Comparison of ENCODE assay signal across 8 cellular contexts in the genomic region with DNA sequence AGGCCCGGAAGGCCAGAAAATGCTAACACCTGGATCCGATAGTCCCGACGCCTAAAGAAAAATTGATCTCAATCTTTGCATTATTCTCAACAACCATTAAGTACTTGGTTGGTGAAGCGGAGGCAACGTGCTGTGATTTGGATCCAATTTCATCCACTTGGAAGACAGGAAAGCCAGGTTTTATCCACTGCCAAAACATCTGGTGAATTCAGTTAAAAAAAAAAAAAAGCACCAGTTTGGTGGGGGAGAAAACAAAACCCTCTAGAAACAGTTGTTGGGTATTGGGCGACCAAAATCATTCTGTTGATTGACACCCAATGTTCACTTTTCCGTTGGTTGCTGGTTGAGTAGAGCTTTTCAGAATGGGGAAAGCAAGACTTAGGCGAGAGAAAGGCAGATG. TPM values are rescaled to one million over a fixed set of nuclear protein-coding genes. Genes with fewer than 3 reads are reported as not detected.
A peak's percentile ranks its signal among the peaks of the same experiment; 100 is the strongest.
DNase-seq lines count a peak whose midpoint lies in the region; ATAC-seq and TF ChIP-seq lines count a peak whose summit lies in the region.

No MANE protein-coding gene starts in this region.

- ATAC-seq in activated B cell treated with CpG ODN at 0.5 μM for 24 hours (ENCODE audit: low read depth) = no peak
- ATAC-seq in GM18909 (IDR thresholded peaks at IDR 0.05; ENCODE audit: poor library complexity, unreplicated experiment) = no peak

- H3K36me3 Mint-ChIP-seq in activated CD4-positive, alpha-beta T cell treated with anti-CD3 and anti-CD28 coated beads, Interleukin-2, amount 10 ng/mL, durations not matched to agents 24 days and 14 days (ENCODE audit: low read depth) = peaks cover 2% of the 10 kb centered on the region
- no peaks in the 10 kb centered on the region for H3K36me3 Mint-ChIP-seq in activated B cell treated with CpG ODN at 0.5 μM for 24 hours (ENCODE audit: low read depth)

- TF ChIP-seq CTCF in activated B cell treated with CpG ODN at 0.5 μM for 24 hours (IDR thresholded peaks at IDR 0.05) (no peak), left ventricle myocardium inferior (IDR thresholded peaks at IDR 0.05; ENCODE audit: borderline replicate concordance) (no peak)

- peak overlapping the region; percentile 73 for H3K4me3 Mint-ChIP-seq in activated CD4-positive, alpha-beta T cell treated with anti-CD3 and anti-CD28 coated beads, Interleukin-2, amount 10 ng/mL, durations not matched to agents 24 days and 14 days
- peak overlapping the region; percentile 64 for H3K4me3 Mint-ChIP-seq in activated B cell treated with CpG ODN at 0.5 μM for 24 hours

- H3K27me3 ChIP-seq in left ventricle myocardium inferior (ENCODE audit: low read depth) = peaks cover 6% of the 10 kb centered on the region

- no peaks in the 10 kb centered on the region for H3K9me3 ChIP-seq in left ventricle myocardium inferior (replicated peaks)

- peaks cover 42% of the 10 kb centered on the region for H3K4me1 Mint-ChIP-seq in activated CD4-positive, alpha-beta T cell treated with anti-CD3 and anti-CD28 coated beads, Interleukin-2, amount 10 ng/mL, durations not matched to agents 24 days and 14 days
- H3K4me1 Mint-ChIP-seq in activated B cell treated with CpG ODN at 0.5 μM for 24 hours = peaks cover 26% of the 10 kb centered on the region

- H3K4me3 ChIP-seq in left ventricle myocardium inferior = peak overlapping the region; percentile 34

- H3K4me1 ChIP-seq in left ventricle myocardium inferior = peaks cover 27% of the 10 kb centered on the region

- H3K27ac ChIP-seq in left ventricle myocardium inferior (replicated peaks) (peak overlapping the region; percentile 74), temporal lobe (ENCODE audit: low read depth, low read length) (peak overlapping the region; percentile 54)

- H3K36me3 ChIP-seq in left ventricle myocardium inferior = no peaks in the 10 kb centered on the region

- H3K27ac Mint-ChIP-seq in activated CD4-positive, alpha-beta T cell treated with anti-CD3 and anti-CD28 coated beads, Interleukin-2, amount 10 ng/mL, durations not matched to agents 24 days and 14 days = peak overlapping the region; percentile 85
- H3K27ac Mint-ChIP-seq in activated B cell treated with CpG ODN at 0.5 μM for 24 hours = peak overlapping the region; percentile 74

- peaks cover 11% of the 10 kb centered on the region for H3K9me3 Mint-ChIP-seq in activated CD4-positive, alpha-beta T cell treated with anti-CD3 and anti-CD28 coated beads, Interleukin-2, amount 10 ng/mL, durations not matched to agents 24 days and 14 days
- H3K9me3 Mint-ChIP-seq in activated B cell treated with CpG ODN at 0.5 μM for 24 hours = no peaks in the 10 kb centered on the region

- no peak for DNase-seq in activated CD4-positive, alpha-beta T cell treated with anti-CD3 and anti-CD28 coated beads, Interleukin-2, amount 10 ng/mL, durations not matched to agents 24 days and 14 days
- no peak for DNase-seq in activated CD4-positive, alpha-beta T cell treated with anti-CD3 and anti-CD28 coated beads for 1 hour
- no peak for DNase-seq in activated B cell treated with CpG ODN at 0.5 μM for 24 hours
- no peak for DNase-seq in left ventricle myocardium inferior
- no peak for DNase-seq in activated gamma-delta T cell treated with Interleukin-2 at 50 U/mL for 16 hours
- DNase-seq in SW 1271 (lab: John Stamatoyannopoulos, UW) = no peak

- POLR2A ChIA-PET in activated B cell treated with CpG ODN at 0.5 μM for 24 hours (lab: Charles Lee) = interaction anchor here (0.7 kb wide), 1 partner anchor 245 kb away, joined by 4 read pairs; no protein-coding TSS in a partner anchor

- intact Hi-C loops in activated CD4-positive, alpha-beta T cell treated with anti-CD3 and anti-CD28 coated beads, Interleukin-2, amount 10 ng/mL, durations not matched to agents 24 days and 14 days (cut with micrococcal nuclease) = no loop called here
- intact Hi-C loops in activated B cell treated with CpG ODN at 0.5 μM for 24 hours (cut with micrococcal nuclease) (no loop called here), left ventricle myocardium inferior (cut with micrococcal nuclease) (no loop called here)

- CTCF ChIA-PET in activated B cell treated with CpG ODN at 0.5 μM for 24 hours (lab: Charles Lee) = no interaction called here

- peaks cover 3% of the 10 kb centered on the region for H3K27me3 Mint-ChIP-seq in activated CD4-positive, alpha-beta T cell treated with anti-CD3 and anti-CD28 coated beads, Interleukin-2, amount 10 ng/mL, durations not matched to agents 24 days and 14 days
- no peaks in the 10 kb centered on the region for H3K27me3 Mint-ChIP-seq in activated B cell treated with CpG ODN at 0.5 μM for 24 hours

RNA-seq across cellular contexts. Expression of a gene that starts 41.8 kb away (rescaled TPM):
- total RNA-seq in activated CD4-positive, alpha-beta T cell treated with anti-CD3 and anti-CD28 coated beads, Interleukin-2, amount 10 ng/mL, durations not matched to agents 24 days and 14 days = 55.1 and 62.9 TPM in 2 replicates
- 164 and 183 TPM in 2 replicates for total RNA-seq in activated B cell treated with CpG ODN at 0.5 μM for 24 hours
- total RNA-seq in left ventricle myocardium inferior = 55.0 TPM
- 161 TPM for total RNA-seq in temporal lobe
